In genomic region chr22:17922925-17923898, GRCh38 we compare ENCODE assay signal across 11 cellular contexts.
DNase-seq lines count a peak whose midpoint lies in the region; ATAC-seq and TF ChIP-seq lines count a peak whose summit lies in the region.
"Had no signal": no experiment of that assay in that cellular context is flagged by ENCODE, and none has a peak within 500 bp of the region (broad histone marks: within the 10 kb centered on the region; RNA-seq: fewer than 3 reads in every experiment).

No MANE protein-coding gene starts in this region.

- no peak overlapping the region for H3K27ac Mint-ChIP-seq in Calu3 (ENCODE audit: unreplicated experiment)
- H3K27ac Mint-ChIP-seq in activated CD8-positive, alpha-beta T cell treated with anti-CD3 and anti-CD28 coated beads for 36 hours = no peak overlapping the region
- H3K27ac Mint-ChIP-seq: activated CD8-positive, alpha-beta T cell treated with anti-CD3 and anti-CD28 coated beads, Interleukin-2, amount 10 ng/mL, durations not matched to agents 7 days and 5 days had no signal

- no peak overlapping the region for H3K4me3 ChIP-seq in parathyroid adenoma (ENCODE audit: low read depth, low read length)

- H3K27me3 ChIP-seq in parathyroid adenoma (ENCODE audit: control insufficient read depth, insufficient read depth, low read length) = no peaks in the 10 kb centered on the region

- H3K36me3 Mint-ChIP-seq in Calu3 (ENCODE audit: insufficient read depth, unreplicated experiment) = no peaks in the 10 kb centered on the region
- no peaks in the 10 kb centered on the region for H3K36me3 Mint-ChIP-seq in activated CD8-positive, alpha-beta T cell treated with anti-CD3 and anti-CD28 coated beads for 36 hours (ENCODE audit: low read depth)

- H3K4me1 ChIP-seq in parathyroid adenoma = peaks cover 46% of the 10 kb centered on the region

- H3K4me2 ChIP-seq in parathyroid adenoma (ENCODE audit: low read length) = peak overlapping the region; percentile 32

- no peaks in the 10 kb centered on the region for H3K9me3 ChIP-seq in parathyroid adenoma (ENCODE audit: control insufficient read depth, low read length)

- H3K27ac ChIP-seq in RWPE1 (peak overlapping the region; percentile 80), parathyroid adenoma (peak overlapping the region; percentile 89)

- no peaks in the 10 kb centered on the region for H3K9me3 Mint-ChIP-seq in Calu3 (ENCODE audit: low read depth, unreplicated experiment)
- H3K9me3 Mint-ChIP-seq in activated CD8-positive, alpha-beta T cell treated with anti-CD3 and anti-CD28 coated beads for 36 hours = no peaks in the 10 kb centered on the region

- CTCF ChIA-PET in Calu3 (lab: Charles Lee) = interaction anchor here (0.5 to 1.3 kb wide), 3 partner anchors 18 to 154 kb away, joined by 3 to 4 read pairs (median 3); partner anchors contain the start of gene PEX26
- CTCF ChIA-PET in RWPE1 (lab: Yijun Ruan, JAX) = interaction anchor here (0.6 to 0.7 kb wide), 2 partner anchors 29 to 111 kb away, joined by 3 read pairs; no protein-coding TSS in a partner anchor
- CTCF ChIA-PET in activated CD8-positive, alpha-beta T cell treated with anti-CD3 and anti-CD28 coated beads for 36 hours (lab: Charles Lee) = no interaction called here

- TF ChIP-seq CTCF in Calu3 (IDR thresholded peaks at IDR 0.05; ENCODE audit: unreplicated experiment) (no peak), RWPE1 (conservative IDR thresholded peaks at IDR 0.05; ENCODE audit: low read depth) (no peak), parathyroid adenoma (IDR thresholded peaks at IDR 0.05) (no peak)
- no peak for TF ChIP-seq CTCF in activated CD8-positive, alpha-beta T cell treated with anti-CD3 and anti-CD28 coated beads for 36 hours (IDR thresholded peaks at IDR 0.05)

- H3K4me1 Mint-ChIP-seq in Calu3 (ENCODE audit: low read depth, unreplicated experiment) = peaks cover 62% of the 10 kb centered on the region
- peaks cover 11% of the 10 kb centered on the region for H3K4me1 Mint-ChIP-seq in activated CD8-positive, alpha-beta T cell treated with anti-CD3 and anti-CD28 coated beads for 36 hours (ENCODE audit: low read depth)

- H2AFZ ChIP-seq in parathyroid adenoma = no peak overlapping the region

- H3K4me3 Mint-ChIP-seq in Calu3 (ENCODE audit: low read depth, unreplicated experiment) = peak overlapping the region; percentile 14
- H3K4me3 Mint-ChIP-seq in activated CD8-positive, alpha-beta T cell treated with anti-CD3 and anti-CD28 coated beads for 36 hours = no peak overlapping the region
- H3K4me3 Mint-ChIP-seq: activated CD8-positive, alpha-beta T cell treated with anti-CD3 and anti-CD28 coated beads, Interleukin-2, amount 10 ng/mL, durations not matched to agents 7 days and 5 days had no signal

- no peak for ATAC-seq in HG03521 (IDR thresholded peaks at IDR 0.05; ENCODE audit: unreplicated experiment)
- ATAC-seq in activated CD8-positive, alpha-beta T cell treated with anti-CD3 and anti-CD28 coated beads for 36 hours = no peak
- ATAC-seq: activated CD8-positive, alpha-beta T cell treated with anti-CD3 and anti-CD28 coated beads, Interleukin-2, amount 10 ng/mL, durations not matched to agents 7 days and 5 days had no signal

- DNase-seq in Calu3 (peak; percentile 16), RWPE1 (ENCODE audit: low spot score) (no peak), fibroblast of peridontal ligament (ENCODE audit: extremely low read depth) (peak; percentile 94), 8988T (no peak)
- DNase-seq in activated CD4-positive, alpha-beta T cell treated with anti-CD3 and anti-CD28 coated beads, Interleukin-2, amount 50 U/mL, for 4 hours = no peak
- DNase-seq in activated CD8-positive, alpha-beta T cell treated with anti-CD3 and anti-CD28 coated beads for 36 hours = no peak
- DNase-seq: activated CD8-positive, alpha-beta T cell treated with anti-CD3 and anti-CD28 coated beads, Interleukin-2, amount 10 ng/mL, durations not matched to agents 7 days and 5 days; GF-D8; NCI-H187 had no signal

- H3K27me3 Mint-ChIP-seq in Calu3 (ENCODE audit: unreplicated experiment) = no peaks in the 10 kb centered on the region
- no peaks in the 10 kb centered on the region for H3K27me3 Mint-ChIP-seq in activated CD8-positive, alpha-beta T cell treated with anti-CD3 and anti-CD28 coated beads for 36 hours

- no TSS peak for BruUV-seq in Calu3 (replicated peaks; lab: Mats Ljungman, UMichigan)

- intact Hi-C loops in Calu3 (cut with micrococcal nuclease; ENCODE audit: unreplicated experiment) = loop anchor here (5.0 kb wide), 1 partner anchor 154 kb away; the partner anchor contains the start of gene PEX26
- intact Hi-C loops in activated CD8-positive, alpha-beta T cell treated with anti-CD3 and anti-CD28 coated beads for 36 hours (cut with micrococcal nuclease) = no loop called here

- peaks cover 46% of the 10 kb centered on the region for H3K79me2 ChIP-seq in parathyroid adenoma

- no peaks in the 10 kb centered on the region for H3K36me3 ChIP-seq in parathyroid adenoma (ENCODE audit: control insufficient read depth, insufficient read depth, low read length)

- POLR2A ChIA-PET in RWPE1 (lab: Yijun Ruan, JAX; ENCODE audit: low non-redundant PET) = interaction anchor here (0.6 kb wide), 1 partner anchor 91 kb away, joined by 4 read pairs; no protein-coding TSS in a partner anchor
- POLR2A ChIA-PET in activated CD8-positive, alpha-beta T cell treated with anti-CD3 and anti-CD28 coated beads for 36 hours (lab: Charles Lee) = no interaction called here

- no peak overlapping the region for H3K9ac ChIP-seq in parathyroid adenoma

Comparison
In these comparisons a context has a peak if more than half of its experiments do, and no peak if none do; other contexts are left out.
1. DNase-seq: peak in Calu3 (single experiment) and fibroblast of peridontal ligament (single experiment); none in RWPE1 (single experiment), activated CD4-positive, alpha-beta T cell treated with anti-CD3 and anti-CD28 coated beads, Interleukin-2, amount 50 U/mL, for 4 hours (0 of 2), 8988T (single experiment) and activated CD8-positive, alpha-beta T cell treated with anti-CD3 and anti-CD28 coated beads for 36 hours (single experiment).